In the genomic region with DNA sequence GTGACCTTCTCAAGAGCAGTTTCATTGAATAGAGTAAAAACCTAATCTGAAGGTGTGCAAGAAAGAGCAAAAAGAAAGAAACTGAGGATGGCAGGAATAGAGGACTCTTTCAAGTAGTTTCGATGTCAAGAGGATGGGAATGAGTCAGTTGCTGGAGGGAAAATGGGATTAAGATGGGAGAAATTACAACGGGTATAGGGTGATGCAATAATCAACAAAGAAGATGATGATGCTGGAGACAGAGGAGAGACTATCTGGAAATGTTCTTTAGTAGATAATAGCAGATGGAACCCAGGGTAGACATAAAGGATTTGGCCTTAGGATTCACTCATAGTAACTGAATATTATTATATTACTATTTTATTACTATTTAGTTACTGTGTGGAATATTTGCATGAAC, we compare ENCODE assay signal across 24 cellular contexts.
A peak's percentile ranks its signal among the peaks of the same experiment; 100 is the strongest.
DNase-seq lines count a peak whose midpoint lies in the region; ATAC-seq, FAIRE-seq and TF ChIP-seq lines count a peak whose summit lies in the region.
"Had no signal": no experiment of that assay in that cellular context is flagged by ENCODE, and none has a peak within 500 bp of the region (broad histone marks: within the 10 kb centered on the region; RNA-seq: fewer than 3 reads in every experiment).

No MANE protein-coding gene starts in this region.

- H4K20me1 ChIP-seq in mammary epithelial cell (ENCODE audit: insufficient read depth, low read length) = no peaks in the 10 kb centered on the region
- H4K20me1 ChIP-seq: BLaER1 treated with 17β-estradiol and CSF1 and Interleukin-3, amounts not matched to agents 10 nM and 100 nM had no signal

- H3K27ac ChIP-seq in mammary epithelial cell (ENCODE audit: insufficient read depth, low read depth, low read length) = no peak overlapping the region
- H3K27ac ChIP-seq: 22Rv1; BLaER1 treated with 17β-estradiol and CSF1 and Interleukin-3, amounts not matched to agents 10 nM and 100 nM; GM23248 had no signal

- BruUV-seq in MCF 10A (replicated peaks; lab: Mats Ljungman, UMichigan) = no TSS peak
- BruUV-seq in mammary epithelial cell (replicated peaks; lab: Mats Ljungman, UMichigan) = no TSS peak

- CTCF ChIA-PET in MCF 10A (lab: Yijun Ruan, JAX) = no interaction called here
- CTCF ChIA-PET in mammary epithelial cell (lab: Charles Lee; ENCODE audit: low non-redundant PET) = no interaction called here
- CTCF ChIA-PET in activated CD4-positive, alpha-beta memory T cell treated with anti-CD3 and anti-CD28 coated beads, Interleukin-2, amount 10 ng/mL, durations not matched to agents 7 days and 5 days (lab: Charles Lee) = no interaction called here

- no peaks in the 10 kb centered on the region for H3K4me1 Mint-ChIP-seq in MCF 10A (ENCODE audit: insufficient read depth, unreplicated experiment)
- no peaks in the 10 kb centered on the region for H3K4me1 Mint-ChIP-seq in activated CD4-positive, alpha-beta memory T cell treated with anti-CD3 and anti-CD28 coated beads, Interleukin-2, amount 10 ng/mL, durations not matched to agents 7 days and 5 days
- H3K4me1 Mint-ChIP-seq: CD14-positive monocyte; CD8-positive, alpha-beta memory T cell had no signal

- H3K4me2 ChIP-seq in mammary epithelial cell (ENCODE audit: insufficient read depth, low read depth, low read length) = no peak overlapping the region

- H3K27me3 ChIP-seq in mammary epithelial cell (ENCODE audit: insufficient read depth, low read length) (no peaks in the 10 kb centered on the region), bronchial epithelial cell (ENCODE audit: control insufficient read depth, insufficient read depth, low read length) (no peaks in the 10 kb centered on the region)
- H3K27me3 ChIP-seq: BE2C; BLaER1 treated with 17β-estradiol and CSF1 and Interleukin-3, amounts not matched to agents 10 nM and 100 nM had no signal

- DNase-seq in MCF 10A (ENCODE audit: unreplicated experiment) = peak; percentile 8
- DNase-seq in mammary epithelial cell = no peak
- peak; percentile 12 for DNase-seq in NCI-H69 (lab: John Stamatoyannopoulos, UW)
- peak; percentile 10 for DNase-seq in bronchial epithelial cell (ENCODE audit: low read depth)
- DNase-seq in foreskin melanocyte = no peak
- no peak for DNase-seq in activated CD4-positive, alpha-beta memory T cell treated with anti-CD3 and anti-CD28 coated beads, Interleukin-2, amount 10 ng/mL, durations not matched to agents 7 days and 5 days
- DNase-seq: AML-193; BE2C; CD4-positive, alpha-beta T cell; CD8-positive, alpha-beta memory T cell; DMS 273 treated with DMSO at 0.1 percent for 48 hours; DMS79 treated with DMSO at 0.1 percent for 48 hours; GM23248; H7; HCEC 1CT had no signal

- H3K9me3 ChIP-seq in mammary epithelial cell (replicated peaks; ENCODE audit: insufficient read depth, low read length) = no peaks in the 10 kb centered on the region
- H3K9me3 ChIP-seq: BE2C; BLaER1 treated with 17β-estradiol and CSF1 and Interleukin-3, amounts not matched to agents 10 nM and 100 nM had no signal

- H3K9me3 Mint-ChIP-seq in MCF 10A (ENCODE audit: unreplicated experiment) = no peaks in the 10 kb centered on the region
- H3K9me3 Mint-ChIP-seq in activated CD4-positive, alpha-beta memory T cell treated with anti-CD3 and anti-CD28 coated beads, Interleukin-2, amount 10 ng/mL, durations not matched to agents 7 days and 5 days = no peaks in the 10 kb centered on the region
- H3K9me3 Mint-ChIP-seq: CD4-positive, alpha-beta T cell had no signal

- H3K4me1 ChIP-seq in mammary epithelial cell (ENCODE audit: insufficient read depth, low read length) = no peaks in the 10 kb centered on the region
- H3K4me1 ChIP-seq: BE2C; BLaER1 treated with 17β-estradiol and CSF1 and Interleukin-3, amounts not matched to agents 10 nM and 100 nM had no signal

- POLR2A ChIA-PET in MCF 10A (lab: Yijun Ruan, JAX) = no interaction called here
- POLR2A ChIA-PET in activated CD4-positive, alpha-beta memory T cell treated with anti-CD3 and anti-CD28 coated beads, Interleukin-2, amount 10 ng/mL, durations not matched to agents 7 days and 5 days (lab: Charles Lee) = no interaction called here

- H3K27me3 Mint-ChIP-seq in MCF 10A (ENCODE audit: insufficient read depth, unreplicated experiment) = no peaks in the 10 kb centered on the region
- no peaks in the 10 kb centered on the region for H3K27me3 Mint-ChIP-seq in activated CD4-positive, alpha-beta memory T cell treated with anti-CD3 and anti-CD28 coated beads, Interleukin-2, amount 10 ng/mL, durations not matched to agents 7 days and 5 days
- H3K27me3 Mint-ChIP-seq: CD4-positive, alpha-beta T cell; CD8-positive, alpha-beta memory T cell had no signal

- H3K36me3 ChIP-seq in mammary epithelial cell (ENCODE audit: insufficient read depth, low read length) (no peaks in the 10 kb centered on the region), bronchial epithelial cell (ENCODE audit: control insufficient read depth, insufficient read depth, low read length) (no peaks in the 10 kb centered on the region)
- H3K36me3 ChIP-seq: BE2C; BLaER1 treated with 17β-estradiol and CSF1 and Interleukin-3, amounts not matched to agents 10 nM and 100 nM had no signal

- H3K79me2 ChIP-seq in mammary epithelial cell (ENCODE audit: insufficient read depth, low read length) = no peaks in the 10 kb centered on the region

- no peak for FAIRE-seq in bronchial epithelial cell (lab: Jason Lieb, UNC)
- FAIRE-seq: A204.1, D721Med, G401.6, GM12892, H1 had no signal

- no peak overlapping the region for H2AFZ ChIP-seq in mammary epithelial cell (ENCODE audit: low read depth, low read length)
- H2AFZ ChIP-seq: GM23248 had no signal

- H3K27ac Mint-ChIP-seq in MCF 10A (ENCODE audit: low read depth, unreplicated experiment) = no peak overlapping the region
- no peak overlapping the region for H3K27ac Mint-ChIP-seq in activated CD4-positive, alpha-beta memory T cell treated with anti-CD3 and anti-CD28 coated beads, Interleukin-2, amount 10 ng/mL, durations not matched to agents 7 days and 5 days
- H3K27ac Mint-ChIP-seq: CD14-positive monocyte; CD4-positive, alpha-beta T cell; CD8-positive, alpha-beta memory T cell had no signal

- intact Hi-C loops in MCF 10A (cut with micrococcal nuclease) (no loop called here), mammary epithelial cell (cut with micrococcal nuclease) (no loop called here)

- WGBS in mammary epithelial cell (ENCODE audit: low coverage, missing lambda C conversion rate) = 44% methylated on average over 2 of the region's 2 CpGs

- dilution Hi-C loops in mammary epithelial cell (cut with HindIII; ENCODE audit: low sequenced_read_pairs) = no loop called here

- H3K4me3 ChIP-seq in mammary epithelial cell (replicated peaks in 1 of 3; ENCODE audit: insufficient read depth in 1 of 3, low read depth in 2 of 3, low read length in 3 of 3) (no peak overlapping the region), bronchial epithelial cell (ENCODE audit: low read depth, low read length) (no peak overlapping the region)
- H3K4me3 ChIP-seq: BLaER1 treated with 17β-estradiol and CSF1 and Interleukin-3, amounts not matched to agents 10 nM and 100 nM; GM23248 had no signal

- in situ Hi-C loops in mammary epithelial cell (cut with MboI; ENCODE audit: low sequenced_read_pairs in 2 of 2) = no loop called here

- ATAC-seq in HG03196 (IDR thresholded peaks at IDR 0.05; ENCODE audit: unreplicated experiment) = no peak

- H3K36me3 Mint-ChIP-seq in MCF 10A (ENCODE audit: insufficient read depth, unreplicated experiment) = no peaks in the 10 kb centered on the region
- no peaks in the 10 kb centered on the region for H3K36me3 Mint-ChIP-seq in activated CD4-positive, alpha-beta memory T cell treated with anti-CD3 and anti-CD28 coated beads, Interleukin-2, amount 10 ng/mL, durations not matched to agents 7 days and 5 days (ENCODE audit: low read depth)
- H3K36me3 Mint-ChIP-seq: CD14-positive monocyte; CD8-positive, alpha-beta memory T cell had no signal

- no peak overlapping the region for H3K4me3 Mint-ChIP-seq in MCF 10A (ENCODE audit: unreplicated experiment)
- H3K4me3 Mint-ChIP-seq in activated CD4-positive, alpha-beta memory T cell treated with anti-CD3 and anti-CD28 coated beads, Interleukin-2, amount 10 ng/mL, durations not matched to agents 7 days and 5 days = no peak overlapping the region
- H3K4me3 Mint-ChIP-seq: CD14-positive monocyte; CD4-positive, alpha-beta T cell; CD8-positive, alpha-beta memory T cell had no signal

- no peak overlapping the region for H3K9ac ChIP-seq in mammary epithelial cell (ENCODE audit: insufficient read depth, low read length)
- H3K9ac ChIP-seq: BLaER1 treated with 17β-estradiol and CSF1 and Interleukin-3, amounts not matched to agents 10 nM and 100 nM; GM23248 had no signal

- no peak for TF ChIP-seq CTCF in MCF 10A (IDR thresholded peaks at IDR 0.05; ENCODE audit: unreplicated experiment)
- TF ChIP-seq CTCF in mammary epithelial cell (conservative IDR thresholded peaks at IDR 0.05 in 1 of 2, IDR thresholded peaks at IDR 0.05 in 1 of 2; ENCODE audit: extremely low read depth in 1 of 2, insufficient read depth in 1 of 2, low read depth in 1 of 2, low read length in 2 of 2) = no peak
- TF ChIP-seq CTCF in bronchial epithelial cell (IDR thresholded peaks at IDR 0.05; ENCODE audit: insufficient read depth, low read length, severe bottlenecking) = no peak

Comparison
In these comparisons a context has a peak if more than half of its experiments do, and no peak if none do; other contexts are left out.
1. DNase-seq: peak in MCF 10A (single experiment), NCI-H69 (single experiment) and bronchial epithelial cell (single experiment); none in mammary epithelial cell (single experiment), foreskin melanocyte (single experiment) and activated CD4-positive, alpha-beta memory T cell treated with anti-CD3 and anti-CD28 coated beads, Interleukin-2, amount 10 ng/mL, durations not matched to agents 7 days and 5 days (single experiment).